24 cellular contexts compared by ENCODE assay signal in genomic region chr11:14635559-14635958, GRCh38. TPM values are rescaled to one million over a fixed set of nuclear protein-coding genes. Genes with fewer than 3 reads are reported as not detected.
DNase-seq lines count a peak whose midpoint lies in the region; ATAC-seq, FAIRE-seq and TF ChIP-seq lines count a peak whose summit lies in the region.
"Had no signal": no experiment of that assay in that cellular context is flagged by ENCODE, and none has a peak within 500 bp of the region (broad histone marks: within the 10 kb centered on the region; RNA-seq: fewer than 3 reads in every experiment).

No MANE protein-coding gene starts in this region.

- no peak for TF ChIP-seq EP300 in HepG2 (IDR thresholded peaks at IDR 0.05; ENCODE audit: low read depth in 2 of 2, low read length in 2 of 2)
- no peak for TF ChIP-seq EP300 in HepG2 (CRISPR knock-in tag; IDR thresholded peaks at IDR 0.05; ENCODE audit: borderline replicate concordance)

- peaks cover 25% of the 10 kb centered on the region for H3K36me3 Mint-ChIP-seq in CD8-positive, alpha-beta T cell
- peaks cover 61% of the 10 kb centered on the region for H3K36me3 Mint-ChIP-seq in activated CD8-positive, alpha-beta T cell treated with anti-CD3 and anti-CD28 coated beads, Interleukin-2, amount 10 ng/mL, durations not matched to agents 7 days and 5 days (ENCODE audit: low read depth)
- H3K36me3 Mint-ChIP-seq in mesothelial cell of epicardium = peaks cover 2% of the 10 kb centered on the region

- peak; percentile 64 for ATAC-seq in CD8-positive, alpha-beta T cell
- no peak for ATAC-seq in activated CD8-positive, alpha-beta T cell treated with anti-CD3 and anti-CD28 coated beads, Interleukin-2, amount 10 ng/mL, durations not matched to agents 7 days and 5 days
- ATAC-seq in HepG2 = no peak
- ATAC-seq: GM23338, PC-3 had no signal

- in situ Hi-C loops in HepG2 (cut with HindIII; ENCODE audit: extremely low pct_ligation_motif_present, low pct_unique_long_range_greater_than_20kb) = loop anchor here (25.0 kb wide), 1 partner anchor 98 kb away; no protein-coding TSS in a partner anchor

- no peaks in the 10 kb centered on the region for H3K36me3 ChIP-seq in CD8-positive, alpha-beta T cell (ENCODE audit: insufficient read depth, low read length)
- 0 out of 5 replicates have a peak, but pooled peaks cover 0 to 4% of the 10 kb centered on the region in 2 experiments for H3K36me3 ChIP-seq in HepG2 (replicated peaks in 1 of 2; ENCODE audit: control insufficient read depth in 1 of 2, insufficient read depth in 2 of 2, low read length in 2 of 2)
- H3K36me3 ChIP-seq: right atrium auricular region had no signal

- H3K9me3 ChIP-seq in CD8-positive, alpha-beta T cell (ENCODE audit: low read length) = no peaks in the 10 kb centered on the region
- no peaks in the 10 kb centered on the region for H3K9me3 ChIP-seq in HepG2 (ENCODE audit: low read length)
- H3K9me3 ChIP-seq: right atrium auricular region, testis had no signal

- DNase-seq in SIG-M5 treated with dmso at 0.1 percent for 504 hours (lab: John Stamatoyannopoulos, UW; ENCODE audit: unreplicated experiment) (peak; percentile 34), SIG-M5 (lab: John Stamatoyannopoulos, UW) (no peak), mesothelial cell of epicardium (ENCODE audit: low spot score in 2 of 2, unreplicated experiment in 2 of 2) (no peak), anterior cingulate cortex (lab: John Stamatoyannopoulos, UW) (no peak), NCI-H146 treated with DMSO at 0.1 percent for 48 hours (lab: John Stamatoyannopoulos, UW; ENCODE audit: unreplicated experiment) (no peak), HepG2 (ENCODE audit: low spot score) (no peak)
- no peak for DNase-seq in CD8-positive, alpha-beta T cell
- no peak for DNase-seq in activated CD8-positive, alpha-beta T cell treated with anti-CD3 and anti-CD28 coated beads, Interleukin-2, amount 10 ng/mL, durations not matched to agents 7 days and 5 days
- DNase-seq: 8988T; aorta; cortex of kidney; EL; glutamatergic neuron; islet precursor cell; mesendoderm; NCI-H187 treated with DMSO at 0.1 percent for 48 hours; NCI-H524; PC-3; stimulated activated CD4-positive, alpha-beta T cell treated with anti-CD3 and anti-CD28 coated beads, Interleukin-1b, Interleukin-23, amount 100 ng/mL, for 48 hours; testis had no signal

- no peak for TF ChIP-seq POLR2A in HepG2 (IDR thresholded peaks at IDR 0.05; ENCODE audit: insufficient read depth in 1 of 2, low read depth in 2 of 2, low read length in 2 of 2)

- H3K4me3 Mint-ChIP-seq in CD8-positive, alpha-beta T cell = peak overlapping the region; percentile 40
- H3K4me3 Mint-ChIP-seq in activated CD8-positive, alpha-beta T cell treated with anti-CD3 and anti-CD28 coated beads, Interleukin-2, amount 10 ng/mL, durations not matched to agents 7 days and 5 days = no peak overlapping the region
- H3K4me3 Mint-ChIP-seq in mesothelial cell of epicardium = no peak overlapping the region
- H3K4me3 Mint-ChIP-seq: GM23338 had no signal

- peak overlapping the region; percentile 88 for H3K27ac Mint-ChIP-seq in CD8-positive, alpha-beta T cell
- peak overlapping the region; percentile 60 for H3K27ac Mint-ChIP-seq in activated CD8-positive, alpha-beta T cell treated with anti-CD3 and anti-CD28 coated beads, Interleukin-2, amount 10 ng/mL, durations not matched to agents 7 days and 5 days
- peak overlapping the region; percentile 91 for H3K27ac Mint-ChIP-seq in mesothelial cell of epicardium
- H3K27ac Mint-ChIP-seq: GM23338 had no signal

- POLR2A ChIA-PET in CD8-positive, alpha-beta T cell (lab: Charles Lee) = interaction anchor here (1.1 to 2.0 kb wide), 6 partner anchors 9 to 92 kb away, joined by 3 to 12 read pairs (median 5); partner anchors contain the start of gene PDE3B
- POLR2A ChIA-PET in activated CD8-positive, alpha-beta T cell treated with anti-CD3 and anti-CD28 coated beads, Interleukin-2, amount 10 ng/mL, durations not matched to agents 7 days and 5 days (lab: Charles Lee) = interaction anchor here (0.8 to 1.7 kb wide), 2 partner anchors 9 to 57 kb away, joined by 5 to 6 read pairs; partner anchors contain the start of gene PDE3B
- POLR2A ChIA-PET in HepG2 (lab: Yijun Ruan, JAX) = no interaction called here

- intact Hi-C loops in CD8-positive, alpha-beta T cell (cut with DNase I, micrococcal nuclease) = no loop called here
- intact Hi-C loops in HepG2 (cut with micrococcal nuclease; ENCODE audit: unreplicated experiment) = loop anchor here (1.0 kb wide), 1 partner anchor 14 kb away; no protein-coding TSS in a partner anchor

- no peak overlapping the region for H3K27ac ChIP-seq in CD8-positive, alpha-beta T cell (ENCODE audit: low read depth, low read length)
- H3K27ac ChIP-seq in HepG2 (ENCODE audit: extremely low read length, insufficient read depth, low read length) = no peak overlapping the region
- H3K27ac ChIP-seq: C4-2B, right atrium auricular region, testis had no signal

- H2AFZ ChIP-seq in HepG2 (ENCODE audit: low read length) = no peak overlapping the region
- H2AFZ ChIP-seq: GM23338 had no signal

- CTCF ChIA-PET in CD8-positive, alpha-beta T cell (lab: Charles Lee) = interaction anchor here (1.2 to 2.7 kb wide), 6 partner anchors 9 to 271 kb away, joined by 3 to 13 read pairs (median 4); partner anchors contain the start of gene PDE3B
- CTCF ChIA-PET in activated CD8-positive, alpha-beta T cell treated with anti-CD3 and anti-CD28 coated beads, Interleukin-2, amount 10 ng/mL, durations not matched to agents 7 days and 5 days (lab: Charles Lee) = interaction anchor here (0.6 to 2.4 kb wide), 5 partner anchors 9 to 178 kb away, joined by 3 to 7 read pairs (median 5); no protein-coding TSS in a partner anchor
- CTCF ChIA-PET in HepG2 (lab: Yijun Ruan, JAX; ENCODE audit: low intra/inter-chr PET ratio, low total read pairs) = no interaction called here

- H3K4me1 ChIP-seq in CD8-positive, alpha-beta T cell (ENCODE audit: insufficient read depth, low read length) = peaks cover 60% of the 10 kb centered on the region
- peaks cover 14% of the 10 kb centered on the region for H3K4me1 ChIP-seq in HepG2 (ENCODE audit: insufficient read depth, low read length)
- H3K4me1 ChIP-seq: right atrium auricular region, testis had no signal

- no peaks in the 10 kb centered on the region for H3K27me3 Mint-ChIP-seq in CD8-positive, alpha-beta T cell (ENCODE audit: low read depth)
- no peaks in the 10 kb centered on the region for H3K27me3 Mint-ChIP-seq in activated CD8-positive, alpha-beta T cell treated with anti-CD3 and anti-CD28 coated beads, Interleukin-2, amount 10 ng/mL, durations not matched to agents 7 days and 5 days (ENCODE audit: low read depth)
- H3K27me3 Mint-ChIP-seq in mesothelial cell of epicardium (ENCODE audit: low read depth) = no peaks in the 10 kb centered on the region

- no peak for TF ChIP-seq CTCF in CD8-positive, alpha-beta T cell (IDR thresholded peaks at IDR 0.05)
- TF ChIP-seq CTCF in mesothelial cell of epicardium (IDR thresholded peaks at IDR 0.05; ENCODE audit: unreplicated experiment) (no peak), HepG2 (CRISPR knock-in tag; IDR thresholded peaks at IDR 0.05) (no peak)

- no peaks in the 10 kb centered on the region for H4K20me1 ChIP-seq in HepG2 (ENCODE audit: insufficient read depth, low read length)

- 95% methylated on average over 1 of the region's 1 CpG for whole genome bisulfite sequencing in HepG2 (ENCODE audit: low lambda C conversion rate)

- no peak overlapping the region for H3K9ac ChIP-seq in HepG2 (ENCODE audit: insufficient read depth, low read depth, low read length)

- no peak overlapping the region for H3K4me3 ChIP-seq in CD8-positive, alpha-beta T cell (ENCODE audit: low read depth, low read length)
- H3K4me3 ChIP-seq in HepG2 (replicated peaks in 1 of 3; ENCODE audit: insufficient read depth in 1 of 3, low read depth in 2 of 3, low read length in 3 of 3) = no peak overlapping the region
- H3K4me3 ChIP-seq: GM23338, right atrium auricular region, testis had no signal

- FAIRE-seq in HepG2 (lab: Jason Lieb, UNC) = no peak

- H3K9me3 Mint-ChIP-seq in CD8-positive, alpha-beta T cell = peaks cover 13% of the 10 kb centered on the region
- peaks cover 12% of the 10 kb centered on the region for H3K9me3 Mint-ChIP-seq in activated CD8-positive, alpha-beta T cell treated with anti-CD3 and anti-CD28 coated beads, Interleukin-2, amount 10 ng/mL, durations not matched to agents 7 days and 5 days (ENCODE audit: insufficient read depth)
- H3K9me3 Mint-ChIP-seq in mesothelial cell of epicardium = no peaks in the 10 kb centered on the region

- H3K79me2 ChIP-seq in HepG2 (ENCODE audit: insufficient read depth, low read length) = peaks cover 7% of the 10 kb centered on the region

- H3K4me1 Mint-ChIP-seq in CD8-positive, alpha-beta T cell (ENCODE audit: low read depth) = peaks cover 60% of the 10 kb centered on the region
- peaks cover 58% of the 10 kb centered on the region for H3K4me1 Mint-ChIP-seq in activated CD8-positive, alpha-beta T cell treated with anti-CD3 and anti-CD28 coated beads, Interleukin-2, amount 10 ng/mL, durations not matched to agents 7 days and 5 days (ENCODE audit: low read depth)
- H3K4me1 Mint-ChIP-seq in mesothelial cell of epicardium = peaks cover 36% of the 10 kb centered on the region

- H3K4me2 ChIP-seq in HepG2 (ENCODE audit: low read depth, low read length) = no peak overlapping the region
- H3K4me2 ChIP-seq: GM23338 had no signal

- no TSS peak for BruUV-seq in HepG2 (replicated peaks; lab: Mats Ljungman, UMichigan)

- H3K27me3 ChIP-seq in CD8-positive, alpha-beta T cell (ENCODE audit: insufficient read depth, low read length) = no peaks in the 10 kb centered on the region
- no peaks in the 10 kb centered on the region for H3K27me3 ChIP-seq in HepG2 (ENCODE audit: control insufficient read depth in 1 of 2, insufficient read depth in 2 of 2, low read length in 2 of 2)
- H3K27me3 ChIP-seq: right atrium auricular region, testis had no signal

- no peak for TF ChIP-seq RAD21 in HepG2 (CRISPR knock-in tag; IDR thresholded peaks at IDR 0.05)

RNA-seq across cellular contexts. Expression of gene PDE3B, which starts 8.0 kb away (rescaled TPM):
- total RNA-seq in CD8-positive, alpha-beta T cell = 100 to 1,000 TPM; 144 to 146 TPM
- total RNA-seq in activated CD8-positive, alpha-beta T cell treated with anti-CD3 and anti-CD28 coated beads, Interleukin-2, amount 10 ng/mL, durations not matched to agents 7 days and 5 days = 10 to 100 TPM; 74.8 to 81.4 TPM
- total RNA-seq in mesothelial cell of epicardium (10.1 to 12.3 TPM (median 10.7 TPM) in 3 replicates), HepG2 (2016; rRNA removed; fragmentation: Illumina TruSeq; extraction: Trizol) (19.6 and 26.5 TPM in 2 replicates)
- total RNA-seq in HepG2 (2016; cell fraction: cytosol; rRNA removed; fragmentation: Illumina TruSeq; extraction: Trizol; ENCODE audit: low read depth) = 9.1 and 9.7 TPM in 2 replicates
- total RNA-seq in HepG2 (2016; cell fraction: insoluble cytoplasmic fraction; rRNA removed; fragmentation: Illumina TruSeq; extraction: Trizol) = 18.7 and 26.8 TPM in 2 replicates
- total RNA-seq in HepG2 (2016; cell fraction: membrane; rRNA removed; fragmentation: Illumina TruSeq; extraction: Trizol) = 10.7 and 12.0 TPM in 2 replicates
- 59.3 and 61.3 TPM in 2 replicates for total RNA-seq in HepG2 (2016; cell fraction: nucleus; rRNA removed; fragmentation: Illumina TruSeq; extraction: Trizol)
- 12.8 and 14.1 TPM in 2 replicates for polyA plus RNA-seq in HepG2 (2011; rRNA removed)
- polyA plus RNA-seq in HepG2 (2011; cell fraction: cytosol; rRNA removed) = 5.2 and 7.0 TPM in 2 replicates
- polyA plus RNA-seq in HepG2 (2011; cell fraction: nucleus; rRNA removed) = 12.5 and 13.7 TPM in 2 replicates
- 13.9 and 22.3 TPM in 2 replicates for polyA plus RNA-seq in HepG2 (2012)
- polyA plus RNA-seq in HepG2 (2016; cell fraction: cytosol; fragmentation: Illumina TruSeq; extraction: Trizol; ENCODE audit: low read depth) = 0.80 and 0.88 TPM in 2 replicates
- polyA plus RNA-seq in HepG2 (2016; cell fraction: insoluble cytoplasmic fraction; fragmentation: Illumina TruSeq; extraction: Trizol; ENCODE audit: low read depth) = 12.6 and 13.1 TPM in 2 replicates
- 2.2 and 2.7 TPM in 2 replicates for polyA plus RNA-seq in HepG2 (2016; cell fraction: membrane; fragmentation: Illumina TruSeq; extraction: Trizol; ENCODE audit: low read depth)
- 26.0 and 26.6 TPM in 2 replicates for polyA plus RNA-seq in HepG2 (2016; cell fraction: nucleus; fragmentation: Illumina TruSeq; extraction: Trizol; ENCODE audit: insufficient read depth, low read depth)
- 27.0 and 31.4 TPM in 2 replicates for polyA minus RNA-seq in HepG2 (2011; rRNA and poly(A)+ RNA removed; ENCODE audit: low replicate concordance)
- polyA minus RNA-seq in HepG2 (2011; cell fraction: cytosol; rRNA and poly(A)+ RNA removed) = 29.8 and 43.1 TPM in 2 replicates
- 106 and 119 TPM in 2 replicates for polyA minus RNA-seq in HepG2 (2011; cell fraction: nucleus; rRNA and poly(A)+ RNA removed)
- total RNA-seq: LHCN-M2 had no signal
